1 cellular context compared by ENCODE assay signal in genomic region chr3:44761347-44762169, GRCh38.
TF ChIP-seq lines count a peak whose summit lies in the region.

KIAA1143 (minus strand) TSS chr3:44761619; CDS start chr3:44761602, 17 bp downstream.
A gene with protein sequence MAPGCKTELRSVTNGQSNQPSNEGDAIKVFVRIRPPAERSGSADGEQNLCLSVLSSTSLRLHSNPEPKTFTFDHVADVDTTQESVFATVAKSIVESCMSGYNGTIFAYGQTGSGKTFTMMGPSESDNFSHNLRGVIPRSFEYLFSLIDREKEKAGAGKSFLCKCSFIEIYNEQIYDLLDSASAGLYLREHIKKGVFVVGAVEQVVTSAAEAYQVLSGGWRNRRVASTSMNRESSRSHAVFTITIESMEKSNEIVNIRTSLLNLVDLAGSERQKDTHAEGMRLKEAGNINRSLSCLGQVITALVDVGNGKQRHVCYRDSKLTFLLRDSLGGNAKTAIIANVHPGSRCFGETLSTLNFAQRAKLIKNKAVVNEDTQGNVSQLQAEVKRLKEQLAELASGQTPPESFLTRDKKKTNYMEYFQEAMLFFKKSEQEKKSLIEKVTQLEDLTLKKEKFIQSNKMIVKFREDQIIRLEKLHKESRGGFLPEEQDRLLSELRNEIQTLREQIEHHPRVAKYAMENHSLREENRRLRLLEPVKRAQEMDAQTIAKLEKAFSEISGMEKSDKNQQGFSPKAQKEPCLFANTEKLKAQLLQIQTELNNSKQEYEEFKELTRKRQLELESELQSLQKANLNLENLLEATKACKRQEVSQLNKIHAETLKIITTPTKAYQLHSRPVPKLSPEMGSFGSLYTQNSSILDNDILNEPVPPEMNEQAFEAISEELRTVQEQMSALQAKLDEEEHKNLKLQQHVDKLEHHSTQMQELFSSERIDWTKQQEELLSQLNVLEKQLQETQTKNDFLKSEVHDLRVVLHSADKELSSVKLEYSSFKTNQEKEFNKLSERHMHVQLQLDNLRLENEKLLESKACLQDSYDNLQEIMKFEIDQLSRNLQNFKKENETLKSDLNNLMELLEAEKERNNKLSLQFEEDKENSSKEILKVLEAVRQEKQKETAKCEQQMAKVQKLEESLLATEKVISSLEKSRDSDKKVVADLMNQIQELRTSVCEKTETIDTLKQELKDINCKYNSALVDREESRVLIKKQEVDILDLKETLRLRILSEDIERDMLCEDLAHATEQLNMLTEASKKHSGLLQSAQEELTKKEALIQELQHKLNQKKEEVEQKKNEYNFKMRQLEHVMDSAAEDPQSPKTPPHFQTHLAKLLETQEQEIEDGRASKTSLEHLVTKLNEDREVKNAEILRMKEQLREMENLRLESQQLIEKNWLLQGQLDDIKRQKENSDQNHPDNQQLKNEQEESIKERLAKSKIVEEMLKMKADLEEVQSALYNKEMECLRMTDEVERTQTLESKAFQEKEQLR (N-terminal part only) (plus strand): TSS chr3:44761794. CDS start chr3:44761866, 72 bp downstream.

TF ChIP-seq in HepG2, 621 proteins besides CTCF, POLR2A, EP300 and RAD21 (continued from another document and continues in another):
- TF ChIP-seq MLXIP (CRISPR knock-in tag; IDR thresholded peaks at IDR 0.05; ENCODE audit: borderline replicate concordance) (no peak), ZNF441 (CRISPR knock-in tag; IDR thresholded peaks at IDR 0.05; ENCODE audit: borderline replicate concordance) (peak; percentile 98), HNRNPLL (IDR thresholded peaks at IDR 0.05; ENCODE audit: low read depth, low read length, poor library complexity, severe bottlenecking) (peak; percentile 83), IRX3 (CRISPR knock-in tag; IDR thresholded peaks at IDR 0.05; ENCODE audit: borderline replicate concordance, low read depth) (peak; percentile 80; the same call in 1 of the 2 replicates), ZFP37 (CRISPR knock-in tag; IDR thresholded peaks at IDR 0.05; ENCODE audit: borderline replicate concordance) (no peak), AGO2 (optimal IDR thresholded peaks at IDR 0.05; ENCODE audit: low read depth, low read length) (peak; percentile 44), ZNF557 (CRISPR knock-in tag; IDR thresholded peaks at IDR 0.05) (no peak), ZNF331 (CRISPR knock-in tag; IDR thresholded peaks at IDR 0.05) (peak; percentile 79), CHCHD3 (CRISPR knock-in tag; IDR thresholded peaks at IDR 0.05) (peak; percentile 85; the same call in 1 of the 2 replicates), REL (CRISPR knock-in tag; conservative IDR thresholded peaks at IDR 0.05) (0 out of 2 replicates have a peak, but pooled peaks have one; percentile 65), ZBTB43 (CRISPR knock-in tag; conservative IDR thresholded peaks at IDR 0.05) (peak; percentile 39; the same call in 1 of the 2 replicates), ZNF33B (CRISPR knock-in tag; IDR thresholded peaks at IDR 0.05) (no peak), ESRRA (CRISPR knock-in tag; IDR thresholded peaks at IDR 0.05; ENCODE audit: low read depth) (0 out of 2 replicates have a peak, but pooled peaks have one; percentile 10), MTA3 (CRISPR knock-in tag; IDR thresholded peaks at IDR 0.05) (no peak), SAFB2 (CRISPR knock-in tag; IDR thresholded peaks at IDR 0.05; ENCODE audit: borderline replicate concordance, low read depth) (peak; percentile 82; the same call in 1 of the 2 replicates), SMAD1 (CRISPR knock-in tag; IDR thresholded peaks at IDR 0.05; ENCODE audit: borderline replicate concordance, low read depth) (peak; percentile 92; the same call in 1 of the 2 replicates), ATF4 (CRISPR knock-in tag; IDR thresholded peaks at IDR 0.05) (peak in 1 of 2 experiments; percentile 53; a peak in 1 of 4 replicates), JUNB (CRISPR knock-in tag; IDR thresholded peaks at IDR 0.05; ENCODE audit: borderline replicate concordance) (peak; percentile 33; the same call in 1 of the 2 replicates), ZNF878 (CRISPR knock-in tag; IDR thresholded peaks at IDR 0.05) (peak; percentile 98), PCBP1 (IDR thresholded peaks at IDR 0.05; ENCODE audit: borderline replicate concordance, low read depth, low read length) (0 out of 2 replicates have a peak, but pooled peaks have one; percentile 77)
- TF ChIP-seq, protein P1, sequence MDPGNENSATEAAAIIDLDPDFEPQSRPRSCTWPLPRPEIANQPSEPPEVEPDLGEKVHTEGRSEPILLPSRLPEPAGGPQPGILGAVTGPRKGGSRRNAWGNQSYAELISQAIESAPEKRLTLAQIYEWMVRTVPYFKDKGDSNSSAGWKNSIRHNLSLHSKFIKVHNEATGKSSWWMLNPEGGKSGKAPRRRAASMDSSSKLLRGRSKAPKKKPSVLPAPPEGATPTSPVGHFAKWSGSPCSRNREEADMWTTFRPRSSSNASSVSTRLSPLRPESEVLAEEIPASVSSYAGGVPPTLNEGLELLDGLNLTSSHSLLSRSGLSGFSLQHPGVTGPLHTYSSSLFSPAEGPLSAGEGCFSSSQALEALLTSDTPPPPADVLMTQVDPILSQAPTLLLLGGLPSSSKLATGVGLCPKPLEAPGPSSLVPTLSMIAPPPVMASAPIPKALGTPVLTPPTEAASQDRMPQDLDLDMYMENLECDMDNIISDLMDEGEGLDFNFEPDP (CRISPR knock-in tag; conservative IDR thresholded peaks at IDR 0.05), result 0 out of 2 replicates have a peak, but pooled peaks have one; percentile 60
- TF ChIP-seq, protein P2, sequence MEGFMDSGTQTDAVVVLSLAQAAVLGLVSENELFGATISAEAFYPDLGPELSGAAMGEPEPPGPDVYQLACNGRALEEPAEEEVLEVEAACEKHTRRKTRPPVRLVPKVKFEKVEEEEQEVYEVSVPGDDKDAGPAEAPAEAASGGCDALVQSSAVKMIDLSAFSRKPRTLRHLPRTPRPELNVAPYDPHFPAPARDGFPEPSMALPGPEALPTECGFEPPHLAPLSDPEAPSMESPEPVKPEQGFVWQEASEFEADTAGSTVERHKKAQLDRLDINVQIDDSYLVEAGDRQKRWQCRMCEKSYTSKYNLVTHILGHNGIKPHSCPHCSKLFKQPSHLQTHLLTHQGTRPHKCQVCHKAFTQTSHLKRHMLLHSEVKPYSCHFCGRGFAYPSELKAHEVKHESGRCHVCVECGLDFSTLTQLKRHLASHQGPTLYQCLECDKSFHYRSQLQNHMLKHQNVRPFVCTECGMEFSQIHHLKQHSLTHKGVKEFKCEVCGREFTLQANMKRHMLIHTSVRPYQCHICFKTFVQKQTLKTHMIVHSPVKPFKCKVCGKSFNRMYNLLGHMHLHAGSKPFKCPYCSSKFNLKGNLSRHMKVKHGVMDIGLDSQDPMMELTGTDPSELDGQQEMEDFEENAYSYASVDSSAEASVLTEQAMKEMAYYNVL (CRISPR knock-in tag; IDR thresholded peaks at IDR 0.05; ENCODE audit: borderline replicate concordance), result no peak
- TF ChIP-seq, protein P3, sequence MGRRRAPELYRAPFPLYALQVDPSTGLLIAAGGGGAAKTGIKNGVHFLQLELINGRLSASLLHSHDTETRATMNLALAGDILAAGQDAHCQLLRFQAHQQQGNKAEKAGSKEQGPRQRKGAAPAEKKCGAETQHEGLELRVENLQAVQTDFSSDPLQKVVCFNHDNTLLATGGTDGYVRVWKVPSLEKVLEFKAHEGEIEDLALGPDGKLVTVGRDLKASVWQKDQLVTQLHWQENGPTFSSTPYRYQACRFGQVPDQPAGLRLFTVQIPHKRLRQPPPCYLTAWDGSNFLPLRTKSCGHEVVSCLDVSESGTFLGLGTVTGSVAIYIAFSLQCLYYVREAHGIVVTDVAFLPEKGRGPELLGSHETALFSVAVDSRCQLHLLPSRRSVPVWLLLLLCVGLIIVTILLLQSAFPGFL (CRISPR knock-in tag; IDR thresholded peaks at IDR 0.05), result no peak
- TF ChIP-seq, protein P4, sequence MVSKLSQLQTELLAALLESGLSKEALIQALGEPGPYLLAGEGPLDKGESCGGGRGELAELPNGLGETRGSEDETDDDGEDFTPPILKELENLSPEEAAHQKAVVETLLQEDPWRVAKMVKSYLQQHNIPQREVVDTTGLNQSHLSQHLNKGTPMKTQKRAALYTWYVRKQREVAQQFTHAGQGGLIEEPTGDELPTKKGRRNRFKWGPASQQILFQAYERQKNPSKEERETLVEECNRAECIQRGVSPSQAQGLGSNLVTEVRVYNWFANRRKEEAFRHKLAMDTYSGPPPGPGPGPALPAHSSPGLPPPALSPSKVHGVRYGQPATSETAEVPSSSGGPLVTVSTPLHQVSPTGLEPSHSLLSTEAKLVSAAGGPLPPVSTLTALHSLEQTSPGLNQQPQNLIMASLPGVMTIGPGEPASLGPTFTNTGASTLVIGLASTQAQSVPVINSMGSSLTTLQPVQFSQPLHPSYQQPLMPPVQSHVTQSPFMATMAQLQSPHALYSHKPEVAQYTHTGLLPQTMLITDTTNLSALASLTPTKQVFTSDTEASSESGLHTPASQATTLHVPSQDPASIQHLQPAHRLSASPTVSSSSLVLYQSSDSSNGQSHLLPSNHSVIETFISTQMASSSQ (IDR thresholded peaks at IDR 0.05; ENCODE audit: low read depth), result no peak
- TF ChIP-seq, protein P4 (CRISPR knock-in tag; IDR thresholded peaks at IDR 0.05; ENCODE audit: borderline replicate concordance), result peak; percentile 54; the same call in 1 of the 2 replicates
- TF ChIP-seq, protein P5, sequence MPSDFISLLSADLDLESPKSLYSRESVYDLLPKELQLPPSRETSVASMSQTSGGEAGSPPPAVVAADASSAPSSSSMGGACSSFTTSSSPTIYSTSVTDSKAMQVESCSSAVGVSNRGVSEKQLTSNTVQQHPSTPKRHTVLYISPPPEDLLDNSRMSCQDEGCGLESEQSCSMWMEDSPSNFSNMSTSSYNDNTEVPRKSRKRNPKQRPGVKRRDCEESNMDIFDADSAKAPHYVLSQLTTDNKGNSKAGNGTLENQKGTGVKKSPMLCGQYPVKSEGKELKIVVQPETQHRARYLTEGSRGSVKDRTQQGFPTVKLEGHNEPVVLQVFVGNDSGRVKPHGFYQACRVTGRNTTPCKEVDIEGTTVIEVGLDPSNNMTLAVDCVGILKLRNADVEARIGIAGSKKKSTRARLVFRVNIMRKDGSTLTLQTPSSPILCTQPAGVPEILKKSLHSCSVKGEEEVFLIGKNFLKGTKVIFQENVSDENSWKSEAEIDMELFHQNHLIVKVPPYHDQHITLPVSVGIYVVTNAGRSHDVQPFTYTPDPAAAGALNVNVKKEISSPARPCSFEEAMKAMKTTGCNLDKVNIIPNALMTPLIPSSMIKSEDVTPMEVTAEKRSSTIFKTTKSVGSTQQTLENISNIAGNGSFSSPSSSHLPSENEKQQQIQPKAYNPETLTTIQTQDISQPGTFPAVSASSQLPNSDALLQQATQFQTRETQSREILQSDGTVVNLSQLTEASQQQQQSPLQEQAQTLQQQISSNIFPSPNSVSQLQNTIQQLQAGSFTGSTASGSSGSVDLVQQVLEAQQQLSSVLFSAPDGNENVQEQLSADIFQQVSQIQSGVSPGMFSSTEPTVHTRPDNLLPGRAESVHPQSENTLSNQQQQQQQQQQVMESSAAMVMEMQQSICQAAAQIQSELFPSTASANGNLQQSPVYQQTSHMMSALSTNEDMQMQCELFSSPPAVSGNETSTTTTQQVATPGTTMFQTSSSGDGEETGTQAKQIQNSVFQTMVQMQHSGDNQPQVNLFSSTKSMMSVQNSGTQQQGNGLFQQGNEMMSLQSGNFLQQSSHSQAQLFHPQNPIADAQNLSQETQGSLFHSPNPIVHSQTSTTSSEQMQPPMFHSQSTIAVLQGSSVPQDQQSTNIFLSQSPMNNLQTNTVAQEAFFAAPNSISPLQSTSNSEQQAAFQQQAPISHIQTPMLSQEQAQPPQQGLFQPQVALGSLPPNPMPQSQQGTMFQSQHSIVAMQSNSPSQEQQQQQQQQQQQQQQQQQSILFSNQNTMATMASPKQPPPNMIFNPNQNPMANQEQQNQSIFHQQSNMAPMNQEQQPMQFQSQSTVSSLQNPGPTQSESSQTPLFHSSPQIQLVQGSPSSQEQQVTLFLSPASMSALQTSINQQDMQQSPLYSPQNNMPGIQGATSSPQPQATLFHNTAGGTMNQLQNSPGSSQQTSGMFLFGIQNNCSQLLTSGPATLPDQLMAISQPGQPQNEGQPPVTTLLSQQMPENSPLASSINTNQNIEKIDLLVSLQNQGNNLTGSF (CRISPR knock-in tag; IDR thresholded peaks at IDR 0.05), result peak; percentile 45; the same call in 1 of the 2 replicates
